Comparison of ENCODE assay signal across 8 cellular contexts in the genomic region with DNA sequence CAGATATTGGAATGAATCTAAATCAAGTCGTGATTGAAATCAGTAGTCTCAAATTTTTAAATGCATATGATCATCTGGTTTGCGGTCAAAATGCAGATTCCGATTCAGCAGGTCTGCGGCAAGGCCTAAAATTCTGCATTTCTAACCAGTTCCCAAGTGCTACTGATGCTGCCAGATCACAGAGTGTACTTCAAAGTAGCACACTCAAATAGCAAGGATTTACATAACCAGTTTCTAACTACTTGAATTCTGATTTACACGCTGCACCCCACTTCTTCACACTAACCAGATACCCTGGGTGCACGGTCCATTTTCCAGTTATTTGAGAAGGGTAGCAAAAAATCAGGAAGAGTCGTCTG. TPM values are rescaled to one million over a fixed set of nuclear protein-coding genes. Genes with fewer than 3 reads are reported as not detected.
DNase-seq lines count a peak whose midpoint lies in the region; ATAC-seq and TF ChIP-seq lines count a peak whose summit lies in the region.

No MANE protein-coding gene starts in this region.

- no peak for TF ChIP-seq CTCF in activated CD8-positive, alpha-beta T cell treated with anti-CD3 and anti-CD28 coated beads for 36 hours (IDR thresholded peaks at IDR 0.05)

- POLR2A ChIA-PET in activated CD8-positive, alpha-beta T cell treated with anti-CD3 and anti-CD28 coated beads for 36 hours (lab: Charles Lee) = interaction anchor here (0.6 to 1.5 kb wide), 3 partner anchors 133 to 1626 kb away, joined by 3 to 5 read pairs (median 3); no protein-coding TSS in a partner anchor

- no peaks in the 10 kb centered on the region for H3K27me3 Mint-ChIP-seq in activated CD8-positive, alpha-beta T cell treated with anti-CD3 and anti-CD28 coated beads for 36 hours

- peak overlapping the region; percentile 95 for H3K4me3 ChIP-seq in iPS-15b (ENCODE audit: low read depth, low read length)

- H3K36me3 ChIP-seq in iPS-15b (ENCODE audit: control insufficient read depth, insufficient read depth, low read length) = no peaks in the 10 kb centered on the region

- DNase-seq in NCI-H510A treated with DMSO at 0.1 percent for 48 hours (lab: John Stamatoyannopoulos, UW) (peak; percentile 5), NCI-H510A (lab: John Stamatoyannopoulos, UW) (no peak), NCI-H2196 treated with DMSO at 0.1 percent for 48 hours (lab: John Stamatoyannopoulos, UW; ENCODE audit: unreplicated experiment) (no peak)
- DNase-seq in activated CD8-positive, alpha-beta T cell treated with anti-CD3 and anti-CD28 coated beads for 36 hours = peak; percentile 35
- peak; percentile 1 for DNase-seq in stimulated activated CD4-positive, alpha-beta T cell treated with anti-CD3 and anti-CD28 coated beads, Interleukin-4, amount 100 ng/mL, for 1 hour

- H3K4me3 Mint-ChIP-seq in activated CD8-positive, alpha-beta T cell treated with anti-CD3 and anti-CD28 coated beads for 36 hours = peak overlapping the region; percentile 81

- intact Hi-C loops in activated CD8-positive, alpha-beta T cell treated with anti-CD3 and anti-CD28 coated beads for 36 hours (cut with micrococcal nuclease) = no loop called here

- H3K4me1 ChIP-seq in iPS-15b (ENCODE audit: control insufficient read depth, insufficient read depth, low read length) = peaks cover 9% of the 10 kb centered on the region

- H3K9me3 Mint-ChIP-seq in activated CD8-positive, alpha-beta T cell treated with anti-CD3 and anti-CD28 coated beads for 36 hours = no peaks in the 10 kb centered on the region

- H3K27ac Mint-ChIP-seq in activated CD8-positive, alpha-beta T cell treated with anti-CD3 and anti-CD28 coated beads for 36 hours = peak overlapping the region; percentile 89

- peak overlapping the region; percentile 93 for H3K9ac ChIP-seq in iPS-15b (ENCODE audit: low read depth, low read length)

- peak; percentile 14 for ATAC-seq in HG03159 (IDR thresholded peaks at IDR 0.05; ENCODE audit: unreplicated experiment)
- ATAC-seq in activated CD8-positive, alpha-beta T cell treated with anti-CD3 and anti-CD28 coated beads for 36 hours = peak; percentile 3
- ATAC-seq in HG02970 (IDR thresholded peaks at IDR 0.05; ENCODE audit: low FRiP score, unreplicated experiment) = no peak

- CTCF ChIA-PET in activated CD8-positive, alpha-beta T cell treated with anti-CD3 and anti-CD28 coated beads for 36 hours (lab: Charles Lee) = no interaction called here

- H3K27me3 ChIP-seq in iPS-15b (ENCODE audit: control insufficient read depth, insufficient read depth, low read length) = no peaks in the 10 kb centered on the region

- H3K4me1 Mint-ChIP-seq in activated CD8-positive, alpha-beta T cell treated with anti-CD3 and anti-CD28 coated beads for 36 hours (ENCODE audit: low read depth) = peaks cover 10% of the 10 kb centered on the region

- H3K36me3 Mint-ChIP-seq in activated CD8-positive, alpha-beta T cell treated with anti-CD3 and anti-CD28 coated beads for 36 hours (ENCODE audit: low read depth) = peaks cover 9% of the 10 kb centered on the region

- no peaks in the 10 kb centered on the region for H3K9me3 ChIP-seq in iPS-15b (ENCODE audit: control insufficient read depth, insufficient read depth, low read length)

RNA-seq across cellular contexts. Expression of gene MBTPS2, which starts 0.8 kb away (rescaled TPM):
- 10 to 100 TPM; 12.6 to 12.8 TPM for total RNA-seq in activated CD8-positive, alpha-beta T cell treated with anti-CD3 and anti-CD28 coated beads for 36 hours

RNA-seq across cellular contexts. Expression of gene YY2, which starts 15.6 kb away (rescaled TPM):
- 1 to 10 TPM; 2.0 to 2.3 TPM for total RNA-seq in activated CD8-positive, alpha-beta T cell treated with anti-CD3 and anti-CD28 coated beads for 36 hours

Comparison
In these comparisons a context has a peak if more than half of its experiments do, and no peak if none do; other contexts are left out.
1. DNase-seq: peak in NCI-H510A treated with DMSO at 0.1 percent for 48 hours (single experiment), activated CD8-positive, alpha-beta T cell treated with anti-CD3 and anti-CD28 coated beads for 36 hours (single experiment) and stimulated activated CD4-positive, alpha-beta T cell treated with anti-CD3 and anti-CD28 coated beads, Interleukin-4, amount 100 ng/mL, for 1 hour (single experiment); none in NCI-H510A (single experiment) and NCI-H2196 treated with DMSO at 0.1 percent for 48 hours (single experiment).